ENCODE assay signal across 16 cellular contexts in the genomic region with DNA sequence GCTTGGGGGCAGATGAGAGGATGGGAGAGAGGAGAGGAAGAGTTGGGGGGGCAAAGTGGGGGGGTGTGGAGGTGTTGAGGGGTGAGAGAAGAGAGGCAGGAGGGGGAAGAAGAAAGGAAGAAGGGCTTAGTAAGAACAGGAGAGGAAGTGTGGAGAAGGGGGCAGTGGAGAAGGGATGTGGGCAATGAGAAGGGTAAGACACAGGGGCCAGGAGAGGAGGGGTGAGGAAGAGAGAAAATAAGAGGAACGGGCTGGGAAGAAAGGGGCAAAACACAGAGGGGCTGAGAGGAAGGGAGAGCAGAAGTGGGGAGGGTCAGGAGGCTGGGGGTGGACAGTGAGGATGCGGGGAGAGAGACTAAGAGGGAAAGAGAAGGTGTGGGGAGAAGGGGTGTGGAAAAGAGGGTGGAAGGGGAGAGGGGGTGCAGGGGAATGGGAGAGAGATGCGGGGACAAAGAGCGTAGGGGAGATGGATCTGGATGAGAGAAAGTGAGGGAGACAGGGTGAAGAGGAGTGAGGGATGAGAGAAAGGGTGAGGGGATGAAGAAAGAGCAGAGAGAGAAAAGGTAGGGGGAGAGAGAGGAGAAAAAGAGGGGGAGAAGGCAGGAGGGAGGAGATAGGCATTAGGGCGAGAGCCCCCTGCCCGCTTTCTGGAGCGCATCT. TPM values are rescaled to one million over a fixed set of nuclear protein-coding genes. Genes with fewer than 3 reads are reported as not detected.
DNase-seq lines count a peak whose midpoint lies in the region; ATAC-seq, FAIRE-seq and TF ChIP-seq lines count a peak whose summit lies in the region.
"Had no signal": no experiment of that assay in that cellular context is flagged by ENCODE, and none has a peak within 500 bp of the region (broad histone marks: within the 10 kb centered on the region; RNA-seq: fewer than 3 reads in every experiment).

No MANE protein-coding gene starts in this region.

- H3K9me3 Mint-ChIP-seq in dendritic cell treated with granulocyte-macrophage colony-stimulating factor and Interleukin-4, amounts not matched to agents 40 ng/mL and 50 ng/mL, for 4 days = no peaks in the 10 kb centered on the region

- H3K4me1 ChIP-seq in BLaER1 treated with 17β-estradiol and CSF1 and Interleukin-3, amounts not matched to agents 10 nM and 100 nM = peaks cover 75 to 99% (median 97%) of the 10 kb centered on the region in 10 experiments
- H3K4me1 ChIP-seq in HCT116 (ENCODE audit: control insufficient read depth in 1 of 2, insufficient read depth in 2 of 2, low read length in 2 of 2) = peaks cover 8 to 23% of the 10 kb centered on the region in 2 experiments
- peaks cover 45% of the 10 kb centered on the region for H3K4me1 ChIP-seq in OCI-LY3 (ENCODE audit: low read length)
- no peaks in the 10 kb centered on the region for H3K4me1 ChIP-seq in adrenal gland (replicated peaks in 1 of 2)
- H3K4me1 ChIP-seq: uterus had no signal

- 78 to 82% (median 80%) methylated on average over 7 of the region's 7 CpGs for WGBS in adrenal gland, 4 donors

- peak overlapping the region; percentile 56 to 92 (median 82) for H3K4me2 ChIP-seq in BLaER1 treated with 17β-estradiol and CSF1 and Interleukin-3, amounts not matched to agents 10 nM and 100 nM
- H3K4me2 ChIP-seq in HCT116 (ENCODE audit: low read length) = peak overlapping the region; percentile 70
- H3K4me2 ChIP-seq in OCI-LY3 (ENCODE audit: low read length) = peak overlapping the region; percentile 84

- TF ChIP-seq POLR2A in HCT116 (IDR thresholded peaks at IDR 0.05; ENCODE audit: borderline replicate concordance, extremely low read depth, insufficient read depth, insufficient read length) = no peak
- TF ChIP-seq POLR2A in adrenal gland (IDR thresholded peaks at IDR 0.05) = no peak

- intact Hi-C loops in HCT116 (cut with micrococcal nuclease) = no loop called here
- intact Hi-C loops in dendritic cell treated with granulocyte-macrophage colony-stimulating factor and Interleukin-4, amounts not matched to agents 40 ng/mL and 50 ng/mL, for 4 days (cut with micrococcal nuclease) = no loop called here
- intact Hi-C loops in adrenal gland (cut with DNase I) = no loop called here

- no peak for ATAC-seq in HCT116
- no peak for ATAC-seq in GM21576 (IDR thresholded peaks at IDR 0.05; ENCODE audit: unreplicated experiment)
- no peak for ATAC-seq in GM21619 (IDR thresholded peaks at IDR 0.05; ENCODE audit: unreplicated experiment)
- ATAC-seq: heart right ventricle had no signal

- CTCF ChIA-PET in HCT116 (lab: Charles Lee) = interaction anchor here (0.8 kb wide), 1 partner anchor 11 kb away, joined by 3 read pairs; no protein-coding TSS in a partner anchor

- H3K27me3 Mint-ChIP-seq in dendritic cell treated with granulocyte-macrophage colony-stimulating factor and Interleukin-4, amounts not matched to agents 40 ng/mL and 50 ng/mL, for 4 days = no peaks in the 10 kb centered on the region

- BruUV-seq in HCT116 (replicated peaks; lab: Mats Ljungman, UMichigan) = no TSS peak

- peaks cover 12% of the 10 kb centered on the region for H3K36me3 Mint-ChIP-seq in dendritic cell treated with granulocyte-macrophage colony-stimulating factor and Interleukin-4, amounts not matched to agents 40 ng/mL and 50 ng/mL, for 4 days (ENCODE audit: low read depth)

- no peaks in the 10 kb centered on the region for H3K27me3 ChIP-seq in BLaER1 treated with 17β-estradiol and CSF1 and Interleukin-3, amounts not matched to agents 10 nM and 100 nM
- no peaks in the 10 kb centered on the region for H3K27me3 ChIP-seq in HCT116 (ENCODE audit: insufficient read depth, low read length)
- no peaks in the 10 kb centered on the region for H3K27me3 ChIP-seq in OCI-LY3 (ENCODE audit: low read depth, low read length)
- H3K27me3 ChIP-seq in adrenal gland = no peaks in the 10 kb centered on the region
- H3K27me3 ChIP-seq: uterus had no signal

- H2AFZ ChIP-seq in HCT116 (ENCODE audit: low read depth, low read length, poor library complexity, severe bottlenecking) (no peak overlapping the region), OCI-LY3 (ENCODE audit: low read depth, low read length) (no peak overlapping the region)

- peaks cover 66% of the 10 kb centered on the region for H3K4me1 Mint-ChIP-seq in dendritic cell treated with granulocyte-macrophage colony-stimulating factor and Interleukin-4, amounts not matched to agents 40 ng/mL and 50 ng/mL, for 4 days (ENCODE audit: low read depth)

- POLR2A ChIA-PET in HCT116 (lab: Charles Lee) = no interaction called here

- peak overlapping the region; percentile 82 for H3K27ac Mint-ChIP-seq in dendritic cell treated with granulocyte-macrophage colony-stimulating factor and Interleukin-4, amounts not matched to agents 40 ng/mL and 50 ng/mL, for 4 days
- H3K27ac Mint-ChIP-seq: brain had no signal

- peak overlapping the region in 7 of 10 experiments; percentile 14 to 59 (median 39); a peak in 10 of 20 replicates for H3K4me3 ChIP-seq in BLaER1 treated with 17β-estradiol and CSF1 and Interleukin-3, amounts not matched to agents 10 nM and 100 nM
- H3K4me3 ChIP-seq in HCT116 (replicated peaks in 1 of 2; ENCODE audit: low read depth in 1 of 2, low read length in 2 of 2) (peak overlapping the region in 1 of 2 experiments; percentile 35; a peak in 1 of 4 replicates), OCI-LY3 (ENCODE audit: low read length) (peak overlapping the region; percentile 69), adrenal gland (no peak overlapping the region)
- H3K4me3 ChIP-seq: heart right ventricle, uterus had no signal

- DNase-seq in HCT116 (ENCODE audit: low read depth, low spot score) (no peak), HTR-8/SVneo (ENCODE audit: insufficient read length, low spot score) (no peak), adrenal gland (no peak)
- DNase-seq: dermis blood vessel endothelial cell, heart right ventricle, kidney glomerular epithelial cell, NCI-H1694 treated with DMSO at 0.1 percent for 48 hours, NCI-H446 treated with DMSO at 0.1 percent for 48 hours, uterus had no signal

- H3K9me3 ChIP-seq in BLaER1 treated with 17β-estradiol and CSF1 and Interleukin-3, amounts not matched to agents 10 nM and 100 nM (replicated peaks in 1 of 11) = peaks cover 0 to 29% (median 18%) of the 10 kb centered on the region in 11 experiments; a peak in 11 of 22 replicates
- H3K9me3 ChIP-seq in HCT116 (ENCODE audit: control insufficient read depth in 1 of 2, insufficient read depth in 1 of 2, low read depth in 1 of 2, low read length in 2 of 2) (no peaks in the 10 kb centered on the region), OCI-LY3 (ENCODE audit: insufficient read depth, low read length) (no peaks in the 10 kb centered on the region), adrenal gland (replicated peaks in 1 of 3) (no peaks in the 10 kb centered on the region)
- H3K9me3 ChIP-seq: heart right ventricle, uterus had no signal

- TF ChIP-seq CTCF in HCT116 (IDR thresholded peaks at IDR 0.05 in 2 of 3, conservative IDR thresholded peaks at IDR 0.05 in 1 of 3; ENCODE audit: borderline replicate concordance in 1 of 3, insufficient read depth in 1 of 3, low read depth in 2 of 3, low read length in 2 of 3) (no peak), OCI-LY3 (IDR thresholded peaks at IDR 0.05; ENCODE audit: low read depth, low read length) (no peak), adrenal gland (IDR thresholded peaks at IDR 0.05) (no peak)

- H3K9me2 ChIP-seq in HCT116 (ENCODE audit: insufficient read depth) = no peaks in the 10 kb centered on the region

- peaks cover 0 to 4% (median 0%) of the 10 kb centered on the region in 11 experiments; a peak in 2 of 22 replicates for H4K20me1 ChIP-seq in BLaER1 treated with 17β-estradiol and CSF1 and Interleukin-3, amounts not matched to agents 10 nM and 100 nM
- H4K20me1 ChIP-seq in HCT116 (ENCODE audit: insufficient read depth) = no peaks in the 10 kb centered on the region
- H4K20me1 ChIP-seq in OCI-LY3 (ENCODE audit: insufficient read depth, low read length) = peaks cover 34% of the 10 kb centered on the region

- H3K36me3 ChIP-seq in BLaER1 treated with 17β-estradiol and CSF1 and Interleukin-3, amounts not matched to agents 10 nM and 100 nM = peaks cover 0 to 24% (median 9%) of the 10 kb centered on the region in 11 experiments; a peak in 11 of 22 replicates
- H3K36me3 ChIP-seq in HCT116 (ENCODE audit: control insufficient read depth in 1 of 2, insufficient read depth in 2 of 2, low read length in 2 of 2) (no peaks in the 10 kb centered on the region), OCI-LY3 (replicated peaks; ENCODE audit: low read depth, low read length) (peaks cover 28% of the 10 kb centered on the region), adrenal gland (replicated peaks in 1 of 2) (no peaks in the 10 kb centered on the region)
- H3K36me3 ChIP-seq: heart right ventricle, uterus had no signal

- RAD21 ChIA-PET in HCT116 (lab: Charles Lee; ENCODE audit: low non-redundant PET in 1 of 2, low total read pairs in 2 of 2, uncharacterized antibody in 2 of 2, unreplicated experiment in 2 of 2) = no interaction called here

- no peak for FAIRE-seq in HTR-8/SVneo (lab: Jason Lieb, UNC)

- H3K9ac ChIP-seq in BLaER1 treated with 17β-estradiol and CSF1 and Interleukin-3, amounts not matched to agents 10 nM and 100 nM = peak overlapping the region; percentile 65 to 87 (median 79); a peak in 21 of 22 replicates
- H3K9ac ChIP-seq in HCT116 (ENCODE audit: low read length) = no peak overlapping the region
- peak overlapping the region; percentile 69 for H3K9ac ChIP-seq in OCI-LY3 (ENCODE audit: low read length)

- H3K79me2 ChIP-seq in HCT116 (ENCODE audit: insufficient read depth, low read length) (no peaks in the 10 kb centered on the region), OCI-LY3 (ENCODE audit: low read length) (peaks cover 78% of the 10 kb centered on the region)

- H3K4me3 Mint-ChIP-seq in dendritic cell treated with granulocyte-macrophage colony-stimulating factor and Interleukin-4, amounts not matched to agents 40 ng/mL and 50 ng/mL, for 4 days = peak overlapping the region; percentile 61
- H3K4me3 Mint-ChIP-seq: brain had no signal

- H3K27ac ChIP-seq in BLaER1 treated with 17β-estradiol and CSF1 and Interleukin-3, amounts not matched to agents 10 nM and 100 nM = peak overlapping the region; percentile 59 to 97 (median 90); a peak in 21 of 22 replicates
- H3K27ac ChIP-seq in HCT116 (ENCODE audit: low read depth, low read length) = no peak overlapping the region
- peak overlapping the region; percentile 51 for H3K27ac ChIP-seq in OCI-LY3 (ENCODE audit: low read length)
- no peak overlapping the region for H3K27ac ChIP-seq in adrenal gland
- H3K27ac ChIP-seq: C4-2B, uterus had no signal

- no peak for TF ChIP-seq RAD21 in HCT116 (IDR thresholded peaks at IDR 0.05; ENCODE audit: low read depth)

RNA-seq across cellular contexts. Expression of gene SH3KBP1, which starts 12.9 kb away (rescaled TPM):
- total RNA-seq in HCT116 (2021; ENCODE audit: unreplicated experiment) = 51.3 TPM
- 58.8 and 61.3 TPM in 2 replicates for polyA plus RNA-seq in HCT116 (2012)
- 10 to 100 TPM; 13.3 to 21.7 (median 15.2) TPM for total RNA-seq in adrenal gland
- 10 to 100 TPM in 2 of 3 donors, 1 to 10 TPM in 1; 4.7 to 19.1 (median 11.2) TPM for polyA plus RNA-seq in adrenal gland

Comparison
In these comparisons a context has a peak if more than half of its experiments do, and no peak if none do; other contexts are left out.
1. H3K27ac ChIP-seq: peak in BLaER1 treated with 17β-estradiol and CSF1 and Interleukin-3, amounts not matched to agents 10 nM and 100 nM (11 of 11) and OCI-LY3 (single experiment); none in HCT116 (single experiment) and adrenal gland (0 of 5).
2. H3K4me3 ChIP-seq: peak in BLaER1 treated with 17β-estradiol and CSF1 and Interleukin-3, amounts not matched to agents 10 nM and 100 nM (7 of 10) and OCI-LY3 (single experiment); none in adrenal gland (0 of 4).
3. Peak in every context shown above with its lines, with median percentiles within 50 percentile points of each other: H3K4me2 ChIP-seq.